16 cellular contexts compared by ENCODE assay signal in the genomic region with DNA sequence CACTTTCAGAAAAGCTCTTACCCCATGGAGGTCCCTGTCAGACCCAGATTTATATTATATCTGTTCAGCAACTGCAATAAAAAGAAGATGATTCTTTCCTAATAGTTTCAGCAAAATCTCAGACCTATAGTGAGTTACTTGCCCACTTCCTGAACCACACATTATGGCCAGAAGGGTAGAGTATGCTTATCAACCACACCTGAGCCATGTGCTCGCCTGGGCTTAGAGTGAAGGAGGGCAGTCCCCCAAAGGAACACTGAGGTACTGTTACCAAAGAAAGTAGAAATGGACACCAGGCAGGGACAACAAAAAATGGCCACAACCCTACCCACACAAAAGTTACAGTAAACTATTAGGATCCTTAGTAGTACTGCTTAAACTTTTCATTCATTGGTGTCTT.
DNase-seq lines count a peak whose midpoint lies in the region; FAIRE-seq and TF ChIP-seq lines count a peak whose summit lies in the region.
"Had no signal": no experiment of that assay in that cellular context is flagged by ENCODE, and none has a peak within 500 bp of the region (broad histone marks: within the 10 kb centered on the region; RNA-seq: fewer than 3 reads in every experiment).

No MANE protein-coding gene starts in this region.

- H3K23ac ChIP-seq in H9 (ENCODE audit: insufficient read length, low read depth, low read length) (no peak overlapping the region), H1 (ENCODE audit: insufficient read length) (no peak overlapping the region), trophoblast cell (ENCODE audit: low read length) (no peak overlapping the region)

- peak in 1 of 2 experiments; percentile 16; a peak in 1 of 4 replicates for TF ChIP-seq RAD21 in H1 (IDR thresholded peaks at IDR 0.05 in 1 of 2, conservative IDR thresholded peaks at IDR 0.05 in 1 of 2; ENCODE audit: low read depth in 2 of 2, low read length in 2 of 2)

- no peaks in the 10 kb centered on the region for H3K4me1 ChIP-seq in H9 (ENCODE audit: insufficient read depth, low read length)
- H3K4me1 ChIP-seq in PC-9 (replicated peaks; ENCODE audit: insufficient read depth), result no peaks in the 10 kb centered on the region
- no peaks in the 10 kb centered on the region for H3K4me1 ChIP-seq in H1 (replicated peaks in 1 of 4; ENCODE audit: control insufficient read depth in 3 of 4, insufficient read depth in 4 of 4, low read length in 3 of 4)
- no peaks in the 10 kb centered on the region for H3K4me1 ChIP-seq in trophoblast cell (ENCODE audit: control insufficient read depth in 1 of 2, insufficient read depth in 2 of 2, low read length in 2 of 2)
- no peaks in the 10 kb centered on the region for H3K4me1 ChIP-seq in hepatocyte (ENCODE audit: insufficient read depth)
- H3K4me1 ChIP-seq: A549, BE2C had no signal

- intact Hi-C loops in PC-9 (cut with micrococcal nuclease; ENCODE audit: unreplicated experiment), result no loop called here

- no TSS peak for BruUV-seq in PC-9 (replicated peaks; lab: Mats Ljungman, UMichigan)

- H3K9me3 ChIP-seq in H9 (ENCODE audit: control insufficient read depth, low read depth, low read length) (no peaks in the 10 kb centered on the region), PC-9 (ENCODE audit: insufficient read depth, low read depth) (no peaks in the 10 kb centered on the region), H1 (ENCODE audit: insufficient read depth in 2 of 2, low read depth in 1 of 2, low read length in 1 of 2) (no peaks in the 10 kb centered on the region), trophoblast cell (ENCODE audit: insufficient read depth, low read depth, low read length) (no peaks in the 10 kb centered on the region), hepatocyte (ENCODE audit: low read depth) (no peaks in the 10 kb centered on the region)
- H3K9me3 ChIP-seq: A549, BE2C had no signal

- H3K27me3 ChIP-seq in H9 (ENCODE audit: insufficient read depth, low read length) (no peaks in the 10 kb centered on the region), PC-9 (ENCODE audit: insufficient read depth, low read depth) (no peaks in the 10 kb centered on the region), H1 (replicated peaks in 1 of 4; ENCODE audit: control insufficient read depth in 3 of 4, extremely low read depth in 1 of 4, insufficient read depth in 3 of 4, low read length in 3 of 4) (no peaks in the 10 kb centered on the region), trophoblast cell (ENCODE audit: insufficient read depth, low read length) (no peaks in the 10 kb centered on the region), hepatocyte (no peaks in the 10 kb centered on the region)
- H3K27me3 ChIP-seq: BE2C had no signal

- H4K91ac ChIP-seq in H9 (ENCODE audit: insufficient read length, low read depth, low read length) (no peak overlapping the region), H1 (replicated peaks; ENCODE audit: insufficient read length, low read length) (no peak overlapping the region), trophoblast cell (ENCODE audit: low read depth, low read length) (no peak overlapping the region)

- H3K4me3 ChIP-seq in PC-9 (no peak overlapping the region), H1 (ENCODE audit: extremely low read depth in 1 of 4, insufficient read depth in 2 of 4, low read depth in 3 of 4, low read length in 4 of 4) (no peak overlapping the region), trophoblast cell (ENCODE audit: low read depth, low read length) (no peak overlapping the region), hepatocyte (no peak overlapping the region)
- H3K4me3 ChIP-seq: A549 had no signal

- no peak overlapping the region for H2AFZ ChIP-seq in H9 (ENCODE audit: low read length)
- H2AFZ ChIP-seq in PC-9, result 0 out of 2 replicates have a peak overlapping the region, but pooled peaks have one; percentile 28
- H2AFZ ChIP-seq in H1 (ENCODE audit: low read length), result 0 out of 2 replicates have a peak overlapping the region, but pooled peaks have one; percentile 11
- no peak overlapping the region for H2AFZ ChIP-seq in trophoblast cell (ENCODE audit: insufficient read depth, low read length, poor library complexity)
- no peak overlapping the region for H2AFZ ChIP-seq in hepatocyte

- no peak overlapping the region for H3K9ac ChIP-seq in H9 (ENCODE audit: extremely low read depth, insufficient read length, low read length)
- H3K9ac ChIP-seq in H1 (replicated peaks in 1 of 4; ENCODE audit: extremely low read depth in 1 of 4, low read depth in 3 of 4, low read length in 3 of 4), result no peak overlapping the region
- H3K9ac ChIP-seq in trophoblast cell (ENCODE audit: low read length), result no peak overlapping the region

- H3K9me2 ChIP-seq in PC-9 (ENCODE audit: insufficient read depth) (no peaks in the 10 kb centered on the region), hepatocyte (replicated peaks; ENCODE audit: insufficient read depth) (no peaks in the 10 kb centered on the region)

- no peaks in the 10 kb centered on the region for H3F3A ChIP-seq in PC-9 (ENCODE audit: insufficient read depth, low read depth)

- H3K4me2 ChIP-seq in H9 (ENCODE audit: insufficient read depth, insufficient read length, low read length) (no peak overlapping the region), PC-9 (no peak overlapping the region), H1 (ENCODE audit: insufficient read depth in 1 of 2, low read depth in 2 of 2, low read length in 2 of 2) (no peak overlapping the region), trophoblast cell (ENCODE audit: low read length) (no peak overlapping the region), hepatocyte (no peak overlapping the region)
- H3K4me2 ChIP-seq: A549 had no signal

- no peaks in the 10 kb centered on the region for H3K27me3 Mint-ChIP-seq in H9 (ENCODE audit: low read depth)

- H3K18ac ChIP-seq in H9 (ENCODE audit: insufficient read length, low read depth, low read length) (no peak overlapping the region), H1 (ENCODE audit: extremely low read depth, low read length) (no peak overlapping the region), trophoblast cell (ENCODE audit: low read length) (no peak overlapping the region)

- no peak overlapping the region for H3K56ac ChIP-seq in H9 (ENCODE audit: insufficient read length, low read depth, low read length)
- H3K56ac ChIP-seq in H1 (replicated peaks; ENCODE audit: insufficient read length, low read depth, low read length), result no peak overlapping the region

- DNase-seq in H9, result no peak
- no peak for DNase-seq in PC-9
- no peak for DNase-seq in H1 (ENCODE audit: low read depth in 1 of 2, low spot score in 2 of 2)
- DNase-seq in trophoblast cell, result no peak
- DNase-seq in activated T-cell treated with anti-CD3 and anti-CD28 coated beads, Interleukin-2, amount 50 U/mL, for 48 hours, result no peak
- no peak for DNase-seq in hepatocyte (ENCODE audit: low spot score)
- DNase-seq in NCI-H226, result no peak
- DNase-seq: BE2C; CD4-positive, alpha-beta memory T cell; DMS79; EL had no signal

- no peak overlapping the region for H2BK120ac ChIP-seq in H9 (ENCODE audit: low read depth, low read length, poor library complexity, severe bottlenecking)
- no peak overlapping the region for H2BK120ac ChIP-seq in H1 (replicated peaks; ENCODE audit: low read depth, low read length)
- no peak overlapping the region for H2BK120ac ChIP-seq in trophoblast cell (ENCODE audit: insufficient read depth, low read length, poor library complexity)

- no peak for FAIRE-seq in H1 (lab: Jason Lieb, UNC)
- FAIRE-seq: A549, GM12892, H54 had no signal

- TF ChIP-seq CTCF in H9 (conservative IDR thresholded peaks at IDR 0.05) (0 out of 3 replicates have a peak, but pooled peaks have one; percentile 19), PC-9 (conservative IDR thresholded peaks at IDR 0.05) (no peak), H1 (IDR thresholded peaks at IDR 0.05; ENCODE audit: control extremely low read depth in 1 of 3, insufficient read depth in 1 of 3, low read depth in 1 of 3, low read length in 3 of 3) (no peak), hepatocyte (IDR thresholded peaks at IDR 0.05; ENCODE audit: poor library complexity) (no peak)

- H3K79me2 ChIP-seq in H9 (ENCODE audit: insufficient read depth, low read length) (no peaks in the 10 kb centered on the region), PC-9 (ENCODE audit: low read depth) (no peaks in the 10 kb centered on the region), H1 (ENCODE audit: control insufficient read depth in 1 of 2, insufficient read depth in 2 of 2, low read length in 2 of 2) (no peaks in the 10 kb centered on the region), trophoblast cell (ENCODE audit: control insufficient read depth, insufficient read depth, low read length, poor library complexity) (no peaks in the 10 kb centered on the region), hepatocyte (no peaks in the 10 kb centered on the region)

- H3K14ac ChIP-seq in H9 (ENCODE audit: insufficient read depth, low read length) (no peak overlapping the region), H1 (ENCODE audit: insufficient read length) (no peak overlapping the region), trophoblast cell (ENCODE audit: low read length) (no peak overlapping the region)

- H3K27ac ChIP-seq in H9 (ENCODE audit: insufficient read length, low read depth, low read length) (no peak overlapping the region), PC-9 (no peak overlapping the region), H1 (ENCODE audit: low read depth, low read length) (no peak overlapping the region), trophoblast cell (ENCODE audit: low read depth, low read length) (peak overlapping the region; percentile 4), hepatocyte (no peak overlapping the region)
- H3K27ac ChIP-seq: A549, C4-2B, HL-60 had no signal

- no peak overlapping the region for H3T11ph ChIP-seq in H9 (ENCODE audit: low read length)

- no peak overlapping the region for H2BK20ac ChIP-seq in H9 (ENCODE audit: low read depth, low read length, poor library complexity, severe bottlenecking)
- H2BK20ac ChIP-seq in H1 (ENCODE audit: low read length), result no peak overlapping the region

- peaks cover 4 to 12% of the 10 kb centered on the region in 2 experiments for H3K4me1 Mint-ChIP-seq in H9
- H3K4me1 Mint-ChIP-seq: CD4-positive, alpha-beta memory T cell had no signal

- H2BK12ac ChIP-seq in H9 (ENCODE audit: insufficient read length, low read depth, low read length), result no peak overlapping the region
- H2BK12ac ChIP-seq in H1 (ENCODE audit: low read depth, low read length), result no peak overlapping the region; the same call in 1 of the 2 replicates
- no peak overlapping the region for H2BK12ac ChIP-seq in trophoblast cell (ENCODE audit: low read length)

- no peak overlapping the region for H4K12ac ChIP-seq in trophoblast cell (ENCODE audit: low read depth, low read length)

- H3K79me1 ChIP-seq in H9 (ENCODE audit: insufficient read depth, low read depth, low read length, poor library complexity, severe bottlenecking) (no peaks in the 10 kb centered on the region), H1 (ENCODE audit: low read depth, low read length) (no peaks in the 10 kb centered on the region), trophoblast cell (ENCODE audit: low read length) (no peaks in the 10 kb centered on the region)

- H3K27ac Mint-ChIP-seq in H9, result no peak overlapping the region
- H3K27ac Mint-ChIP-seq: CD4-positive, alpha-beta memory T cell had no signal

- H2BK15ac ChIP-seq in H9 (ENCODE audit: low read depth, low read length) (no peak overlapping the region), H1 (ENCODE audit: low read length) (peak overlapping the region; percentile 89; the same call in 1 of the 2 replicates)

- H3K9me3 Mint-ChIP-seq in H9, result no peaks in the 10 kb centered on the region

- H4K5ac ChIP-seq in H9 (ENCODE audit: insufficient read length, low read depth, low read length) (no peak overlapping the region), H1 (ENCODE audit: insufficient read length, low read depth, low read length) (no peak overlapping the region)

- no peak for TF ChIP-seq EP300 in H1 (IDR thresholded peaks at IDR 0.05; ENCODE audit: borderline replicate concordance in 1 of 2, low read depth in 2 of 2, low read length in 2 of 2)

- no CpG with 5 or more reads among the region's 1 CpG for WGBS in H9 (ENCODE audit: extremely low coverage, insufficient read length, low lambda C conversion rate)
- WGBS in H1 (ENCODE audit: extremely low coverage in 1 of 2, insufficient coverage in 1 of 2, insufficient read length in 1 of 2, insufficient replicate concordance in 2 of 2, low coverage in 1 of 2, low lambda C conversion rate in 2 of 2, missing lambda C conversion rate in 1 of 2), 2 experiments, result 76% methylated on average over 1 of the region's 1 CpG; no CpG with 5 or more reads in 1 of the 2 experiments
- no CpG with 5 or more reads among the region's 1 CpG for WGBS in trophoblast cell (ENCODE audit: extremely low coverage, insufficient coverage, insufficient read length)
- WGBS in hepatocyte (ENCODE audit: low lambda C conversion rate, missing lambda C conversion rate), result 93% methylated on average over 1 of the region's 1 CpG

- TF ChIP-seq POLR2A in H1 (IDR thresholded peaks at IDR 0.05; ENCODE audit: control extremely low read depth in 1 of 2, low read depth in 2 of 2, low read length in 2 of 2), result no peak

- no peak overlapping the region for H3K4ac ChIP-seq in H9 (ENCODE audit: low read depth, low read length)
- H3K4ac ChIP-seq in H1 (replicated peaks; ENCODE audit: insufficient read length, low read depth, low read length), result no peak overlapping the region
- H3K4ac ChIP-seq in trophoblast cell (ENCODE audit: low read depth, low read length), result no peak overlapping the region

- POLR2A ChIA-PET in PC-9 (lab: Charles Lee; ENCODE audit: unreplicated experiment) (no interaction called here), H1 (lab: Charles Lee; ENCODE audit: partially characterized antibody) (no interaction called here)

- H3K36me3 Mint-ChIP-seq in H9 (ENCODE audit: insufficient read depth in 1 of 3, low read depth in 3 of 3), result peaks cover 0 to 3% (median 0%) of the 10 kb centered on the region in 3 experiments; a peak in 1 of 7 replicates
- H3K36me3 Mint-ChIP-seq: CD4-positive, alpha-beta memory T cell had no signal

- H4K20me1 ChIP-seq in H9 (ENCODE audit: control insufficient read depth, insufficient read depth, insufficient read length) (no peaks in the 10 kb centered on the region), PC-9 (ENCODE audit: insufficient read depth) (no peaks in the 10 kb centered on the region), H1 (replicated peaks in 1 of 2; ENCODE audit: control insufficient read depth in 1 of 2, insufficient read depth in 2 of 2, low read length in 2 of 2) (no peaks in the 10 kb centered on the region), hepatocyte (ENCODE audit: insufficient read depth, poor library complexity, severe bottlenecking) (no peaks in the 10 kb centered on the region)

- H3K23me2 ChIP-seq in H9 (ENCODE audit: insufficient read length, low read depth, low read length, poor library complexity, severe bottlenecking) (no peaks in the 10 kb centered on the region), H1 (ENCODE audit: low read depth, low read length) (no peaks in the 10 kb centered on the region)

- H3K4me3 Mint-ChIP-seq in H9, result no peak overlapping the region
- H3K4me3 Mint-ChIP-seq: CD4-positive, alpha-beta memory T cell had no signal

- H3K36me3 ChIP-seq in PC-9 (ENCODE audit: low read depth) (no peaks in the 10 kb centered on the region), H1 (ENCODE audit: control insufficient read depth in 2 of 4, insufficient read depth in 4 of 4, low read length in 3 of 4) (no peaks in the 10 kb centered on the region), trophoblast cell (ENCODE audit: control insufficient read depth in 1 of 2, insufficient read depth in 2 of 2, low read length in 2 of 2) (peaks cover 0 to 3% of the 10 kb centered on the region in 2 experiments), hepatocyte (replicated peaks; ENCODE audit: insufficient read depth, low read depth) (no peaks in the 10 kb centered on the region)
- H3K36me3 ChIP-seq: BE2C had no signal

- H4K8ac ChIP-seq in H9 (replicated peaks; ENCODE audit: insufficient read length, low read depth, low read length), result no peak overlapping the region
- no peak overlapping the region for H4K8ac ChIP-seq in H1 (ENCODE audit: extremely low read depth, insufficient read depth, low read length)
- H4K8ac ChIP-seq in trophoblast cell (ENCODE audit: low read depth, low read length), result no peak overlapping the region

- CTCF ChIA-PET in PC-9 (lab: Charles Lee) (no interaction called here), H1 (lab: Charles Lee; ENCODE audit: partially characterized antibody) (no interaction called here)

- H2BK5ac ChIP-seq in H9 (ENCODE audit: insufficient read length, low read length), result no peak overlapping the region
- H2BK5ac ChIP-seq in H1 (ENCODE audit: low read depth, low read length), result no peak overlapping the region
- H2BK5ac ChIP-seq in trophoblast cell (ENCODE audit: low read depth, low read length, poor library complexity), result no peak overlapping the region

- H2AK5ac ChIP-seq in H9 (ENCODE audit: insufficient read length, low read length) (no peak overlapping the region), H1 (ENCODE audit: low read depth, low read length) (no peak overlapping the region), trophoblast cell (ENCODE audit: low read length) (no peak overlapping the region)

Comparison
In these comparisons a context has a peak if more than half of its experiments do, and no peak if none do; other contexts are left out.
1. H2AFZ ChIP-seq: peak in PC-9 (single experiment) and H1 (single experiment); none in H9 (single experiment), trophoblast cell (single experiment) and hepatocyte (single experiment).